ENCODE assay signal across 12 cellular contexts in the genomic region with DNA sequence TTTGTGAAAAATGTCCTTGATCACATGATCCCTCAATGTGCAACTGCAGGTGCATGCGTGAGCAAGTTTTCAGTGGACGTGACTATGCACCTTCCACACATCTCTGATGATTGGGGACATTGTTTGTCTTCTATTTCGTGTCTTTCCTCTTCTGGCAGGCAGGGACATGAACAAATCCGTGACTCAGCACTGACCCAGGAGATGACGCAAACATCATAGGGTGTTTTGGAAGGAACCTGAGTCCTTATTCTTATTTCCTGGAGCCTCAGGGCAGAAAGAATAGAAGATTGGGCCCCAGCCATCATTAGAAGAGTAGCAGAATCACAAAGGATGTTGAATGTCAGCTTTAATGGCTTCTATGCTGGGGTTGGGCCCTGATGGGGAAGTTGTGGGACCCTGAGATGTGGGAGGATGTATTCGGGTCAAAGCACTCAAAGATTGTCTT. TPM values are rescaled to one million over a fixed set of nuclear protein-coding genes. Genes with fewer than 3 reads are reported as not detected.
A peak's percentile ranks its signal among the peaks of the same experiment; 100 is the strongest.
DNase-seq lines count a peak whose midpoint lies in the region; ATAC-seq and TF ChIP-seq lines count a peak whose summit lies in the region.
"Had no signal": no experiment of that assay in that cellular context is flagged by ENCODE, and none has a peak within 500 bp of the region (broad histone marks: within the 10 kb centered on the region; RNA-seq: fewer than 3 reads in every experiment).

No MANE protein-coding gene starts in this region.

- DNase-seq in EH (ENCODE audit: low read depth) (peak; percentile 40), MV-4-11 (lab: John Stamatoyannopoulos, UW) (peak; percentile 78), brain microvascular endothelial cell (peak; percentile 18), lower lobe of right lung (no peak), SW480 (ENCODE audit: low spot score) (no peak), NCI-H526 (lab: John Stamatoyannopoulos, UW) (no peak), NCI-H2107 treated with DMSO at 0.1 percent for 48 hours (lab: John Stamatoyannopoulos, UW; ENCODE audit: unreplicated experiment) (no peak)
- DNase-seq: activated T-cell treated with anti-CD3 and anti-CD28 coated beads, Interleukin-2, amount 50 U/mL, for 4 hours; occipital lobe; stimulated activated CD4-positive, alpha-beta T cell treated with anti-CD3 and anti-CD28 coated beads, Interleukin-4, amount 100 ng/mL, for 1 hour had no signal

- intact Hi-C loops in lower lobe of right lung (cut with DNase I), result no loop called here

- H3K27me3 ChIP-seq in brain microvascular endothelial cell (replicated peaks), result no peaks in the 10 kb centered on the region
- no peaks in the 10 kb centered on the region for H3K27me3 ChIP-seq in lower lobe of right lung (ENCODE audit: low read depth)

- H3K4me1 ChIP-seq in lower lobe of right lung, result peaks cover 7% of the 10 kb centered on the region
- H3K4me1 ChIP-seq: esophagus muscularis mucosa had no signal

- no peak overlapping the region for H3K27ac ChIP-seq in brain microvascular endothelial cell
- no peak overlapping the region for H3K27ac ChIP-seq in lower lobe of right lung
- H3K27ac ChIP-seq: esophagus muscularis mucosa had no signal

- H3K9me3 ChIP-seq in lower lobe of right lung, result no peaks in the 10 kb centered on the region
- H3K9me3 ChIP-seq: esophagus muscularis mucosa had no signal

- H3K36me3 ChIP-seq in brain microvascular endothelial cell (replicated peaks), result no peaks in the 10 kb centered on the region
- H3K36me3 ChIP-seq in lower lobe of right lung, result no peaks in the 10 kb centered on the region
- H3K36me3 ChIP-seq: esophagus muscularis mucosa had no signal

- H3K4me3 ChIP-seq in brain microvascular endothelial cell (ENCODE audit: low read depth, low read length) (no peak overlapping the region), lower lobe of right lung (no peak overlapping the region)
- H3K4me3 ChIP-seq: esophagus muscularis mucosa had no signal

- TF ChIP-seq CTCF in brain microvascular endothelial cell (IDR thresholded peaks at IDR 0.05; ENCODE audit: low read depth, low read length, missing control alignments) (no peak), lower lobe of right lung (IDR thresholded peaks at IDR 0.05) (no peak)

- in situ Hi-C loops in brain microvascular endothelial cell (cut with HindIII; ENCODE audit: low pct_ligation_motif_present, low sequenced_read_pairs), result no loop called here

- ATAC-seq in lower lobe of right lung (peak; percentile 26 to 56), GM21576 (IDR thresholded peaks at IDR 0.05; ENCODE audit: unreplicated experiment) (no peak)
- ATAC-seq: activated T-cell treated with anti-CD3 and anti-CD28 coated beads, Interleukin-2, amount 50 U/mL, for 4 hours had no signal

RNA-seq across cellular contexts. Expression of gene SIRPD, which starts 11.9 kb away (rescaled TPM):
- 1.5 TPM for total RNA-seq in lower lobe of right lung
- total RNA-seq: activated T-cell treated with anti-CD3 and anti-CD28 coated beads, Interleukin-2, amount 50 U/mL, for 4 hours; esophagus muscularis mucosa; occipital lobe had no signal

RNA-seq across cellular contexts. Expression of gene SIRPB1, which starts 50.4 kb away (rescaled TPM):
- 35.8 TPM for total RNA-seq in lower lobe of right lung

Comparison
In these comparisons a context has a peak if more than half of its experiments do, and no peak if none do; other contexts are left out.
1. DNase-seq: peak in EH (single experiment), MV-4-11 (single experiment) and brain microvascular endothelial cell (single experiment); none in lower lobe of right lung (single experiment), SW480 (single experiment), NCI-H526 (0 of 2) and NCI-H2107 treated with DMSO at 0.1 percent for 48 hours (single experiment).